ENCODE assay signal across 35 cellular contexts in genomic region chr1:22159858-22160257, GRCh38. TPM values are rescaled to one million over a fixed set of nuclear protein-coding genes. Genes with fewer than 3 reads are reported as not detected.
"Had no signal": no experiment of that assay in that cellular context is flagged by ENCODE, and none has a peak within 500 bp of the region (broad histone marks: within the 10 kb centered on the region; RNA-seq: fewer than 3 reads in every experiment).

No MANE protein-coding gene starts in this region.

- H3K27ac Mint-ChIP-seq: activated CD4-positive, alpha-beta memory T cell treated with anti-CD3 and anti-CD28 coated beads, Interleukin-2, amount 10 ng/mL, durations not matched to agents 7 days and 5 days; activated CD4-positive, alpha-beta T cell treated with anti-CD3 and anti-CD28 coated beads, Interleukin-2, amount 10 ng/mL, durations not matched to agents 7 days and 5 days; activated naive CD8-positive, alpha-beta T cell; activated T-cell treated with anti-CD3 and anti-CD28 coated beads, Interleukin-2, amount 50 U/mL, for 24 hours; activated T-cell treated with anti-CD3 and anti-CD28 coated beads, Interleukin-2, amount 50 U/mL, for 72 hours; activated T-helper 17 cell treated with anti-CD3 and anti-CD28 coated beads, Interleukin-2, amount 50 U/mL, for 72 hours; brain; dendritic cell treated with granulocyte-macrophage colony-stimulating factor and Interleukin-4, amounts not matched to agents 40 ng/mL and 50 ng/mL, for 4 days; T-helper 17 cell; T-helper 2 cell treated with Interferon-gamma antibody and Interleukin-4, amounts not matched to agents 5 μg/mL and 100 μg/mL, for 36 hours; WTC11 had no signal

- H3K36me3 Mint-ChIP-seq: activated naive CD8-positive, alpha-beta T cell; brain; WTC11 had no signal

- H3K27me3 ChIP-seq: dorsolateral prefrontal cortex, esophagus muscularis mucosa, gastrocnemius medialis had no signal

- H3K9me3 Mint-ChIP-seq: activated CD4-positive, alpha-beta memory T cell treated with anti-CD3 and anti-CD28 coated beads, Interleukin-2, amount 10 ng/mL, durations not matched to agents 7 days and 5 days; activated CD4-positive, alpha-beta T cell treated with anti-CD3 and anti-CD28 coated beads, Interleukin-2, amount 10 ng/mL, durations not matched to agents 7 days and 5 days; activated T-cell treated with anti-CD3 and anti-CD28 coated beads, Interleukin-2, amount 50 U/mL, for 24 hours; activated T-cell treated with anti-CD3 and anti-CD28 coated beads, Interleukin-2, amount 50 U/mL, for 72 hours; activated T-helper 17 cell treated with anti-CD3 and anti-CD28 coated beads, Interleukin-2, amount 50 U/mL, for 72 hours; central memory CD8-positive, alpha-beta T cell; dendritic cell treated with granulocyte-macrophage colony-stimulating factor and Interleukin-4, amounts not matched to agents 40 ng/mL and 50 ng/mL, for 4 days; T-helper 2 cell treated with Interferon-gamma antibody and Interleukin-4, amounts not matched to agents 5 μg/mL and 100 μg/mL, for 36 hours; WTC11 had no signal

- H3K27me3 Mint-ChIP-seq: activated CD4-positive, alpha-beta memory T cell treated with anti-CD3 and anti-CD28 coated beads, Interleukin-2, amount 10 ng/mL, durations not matched to agents 7 days and 5 days; activated T-cell treated with anti-CD3 and anti-CD28 coated beads, Interleukin-2, amount 50 U/mL, for 24 hours had no signal

- H3K4me3 ChIP-seq: coronary artery, dorsolateral prefrontal cortex, esophagus muscularis mucosa, gastrocnemius medialis, heart left ventricle had no signal

- H3K4me1 ChIP-seq: foreskin keratinocyte, gastrocnemius medialis had no signal

- H3K27ac ChIP-seq: coronary artery, dorsolateral prefrontal cortex, esophagus muscularis mucosa, foreskin keratinocyte, gastrocnemius medialis, heart left ventricle, VCaP had no signal

- H3K36me3 ChIP-seq: esophagus muscularis mucosa, gastrocnemius medialis, heart left ventricle had no signal

- DNase-seq: activated CD4-positive, alpha-beta memory T cell treated with anti-CD3 and anti-CD28 coated beads, Interleukin-2, amount 10 ng/mL, durations not matched to agents 7 days and 5 days; activated CD4-positive, alpha-beta T cell treated with anti-CD3 and anti-CD28 coated beads for 1 hour; activated CD4-positive, alpha-beta T cell treated with anti-CD3 and anti-CD28 coated beads for 4 hours; activated CD4-positive, alpha-beta T cell treated with anti-CD3 and anti-CD28 coated beads, Interleukin-2, amount 10 ng/mL, durations not matched to agents 7 days and 5 days; activated CD4-positive, alpha-beta T cell treated with anti-CD3 and anti-CD28 coated beads, Interleukin-2, amount 50 U/mL, for 4 hours; activated CD8-positive, alpha-beta memory T cell treated with anti-CD3 and anti-CD28 coated beads, Interleukin-2, amount 50 U/mL, for 48 hours; activated effector memory CD4-positive, alpha-beta T cell treated with Interleukin-2 at 50 U/mL for 16 hours; activated gamma-delta T cell treated with Interleukin-2 at 50 U/mL for 16 hours; activated naive CD4-positive, alpha-beta T cell treated with anti-CD3 and anti-CD28 coated beads, Interleukin-2, amount 50 U/mL, for 16 hours; activated naive CD4-positive, alpha-beta T cell treated with Interleukin-2 at 50 U/mL for 16 hours; activated T-cell treated with anti-CD3 and anti-CD28 coated beads for 4 hours; activated T-cell treated with anti-CD3 and anti-CD28 coated beads, Interleukin-2, amount 50 U/mL, for 24 hours; activated T-cell treated with anti-CD3 and anti-CD28 coated beads, Interleukin-2, amount 50 U/mL, for 72 hours; amniotic stem cell; anterior cingulate cortex; dorsolateral prefrontal cortex; effector memory CD4-positive, alpha-beta T cell; erythroblast; foreskin keratinocyte; gastrocnemius medialis; glutamatergic neuron; heart left ventricle; T-helper 1 cell; T-helper 17 cell; T1000 had no signal

- H3K4me3 Mint-ChIP-seq: activated CD4-positive, alpha-beta memory T cell treated with anti-CD3 and anti-CD28 coated beads, Interleukin-2, amount 10 ng/mL, durations not matched to agents 7 days and 5 days; activated CD4-positive, alpha-beta T cell treated with anti-CD3 and anti-CD28 coated beads, Interleukin-2, amount 10 ng/mL, durations not matched to agents 7 days and 5 days; activated naive CD8-positive, alpha-beta T cell; activated T-cell treated with anti-CD3 and anti-CD28 coated beads, Interleukin-2, amount 50 U/mL, for 24 hours; activated T-cell treated with anti-CD3 and anti-CD28 coated beads, Interleukin-2, amount 50 U/mL, for 72 hours; activated T-helper 17 cell treated with anti-CD3 and anti-CD28 coated beads, Interleukin-2, amount 50 U/mL, for 72 hours; brain; central memory CD8-positive, alpha-beta T cell; dendritic cell treated with granulocyte-macrophage colony-stimulating factor and Interleukin-4, amounts not matched to agents 40 ng/mL and 50 ng/mL, for 4 days; T-helper 17 cell; T-helper 2 cell treated with Interferon-gamma antibody and Interleukin-4, amounts not matched to agents 5 μg/mL and 100 μg/mL, for 36 hours; WTC11 had no signal

- H3K9me3 ChIP-seq: esophagus muscularis mucosa, gastrocnemius medialis, heart left ventricle had no signal

- H3K4me1 Mint-ChIP-seq: activated CD4-positive, alpha-beta memory T cell treated with anti-CD3 and anti-CD28 coated beads, Interleukin-2, amount 10 ng/mL, durations not matched to agents 7 days and 5 days; activated CD4-positive, alpha-beta T cell treated with anti-CD3 and anti-CD28 coated beads, Interleukin-2, amount 10 ng/mL, durations not matched to agents 7 days and 5 days; activated T-helper 17 cell treated with anti-CD3 and anti-CD28 coated beads, Interleukin-2, amount 50 U/mL, for 72 hours; central memory CD8-positive, alpha-beta T cell; T-helper 17 cell; WTC11 had no signal

RNA-seq across cellular contexts. Expression of gene WNT4, which starts 17.0 kb away (rescaled TPM):
- total RNA-seq: activated CD4-positive, alpha-beta memory T cell treated with anti-CD3 and anti-CD28 coated beads, Interleukin-2, amount 10 ng/mL, durations not matched to agents 7 days and 5 days; activated CD4-positive, alpha-beta T cell treated with anti-CD3 and anti-CD28 coated beads, Interleukin-2, amount 10 ng/mL, durations not matched to agents 7 days and 5 days; activated T-cell treated with anti-CD3 and anti-CD28 coated beads, Interleukin-2, amount 50 U/mL, for 72 hours; activated T-helper 17 cell treated with anti-CD3 and anti-CD28 coated beads, Interleukin-2, amount 50 U/mL, for 72 hours; T-helper 17 cell had no signal
